ENCODE assay signal across 8 cellular contexts in the genomic region with DNA sequence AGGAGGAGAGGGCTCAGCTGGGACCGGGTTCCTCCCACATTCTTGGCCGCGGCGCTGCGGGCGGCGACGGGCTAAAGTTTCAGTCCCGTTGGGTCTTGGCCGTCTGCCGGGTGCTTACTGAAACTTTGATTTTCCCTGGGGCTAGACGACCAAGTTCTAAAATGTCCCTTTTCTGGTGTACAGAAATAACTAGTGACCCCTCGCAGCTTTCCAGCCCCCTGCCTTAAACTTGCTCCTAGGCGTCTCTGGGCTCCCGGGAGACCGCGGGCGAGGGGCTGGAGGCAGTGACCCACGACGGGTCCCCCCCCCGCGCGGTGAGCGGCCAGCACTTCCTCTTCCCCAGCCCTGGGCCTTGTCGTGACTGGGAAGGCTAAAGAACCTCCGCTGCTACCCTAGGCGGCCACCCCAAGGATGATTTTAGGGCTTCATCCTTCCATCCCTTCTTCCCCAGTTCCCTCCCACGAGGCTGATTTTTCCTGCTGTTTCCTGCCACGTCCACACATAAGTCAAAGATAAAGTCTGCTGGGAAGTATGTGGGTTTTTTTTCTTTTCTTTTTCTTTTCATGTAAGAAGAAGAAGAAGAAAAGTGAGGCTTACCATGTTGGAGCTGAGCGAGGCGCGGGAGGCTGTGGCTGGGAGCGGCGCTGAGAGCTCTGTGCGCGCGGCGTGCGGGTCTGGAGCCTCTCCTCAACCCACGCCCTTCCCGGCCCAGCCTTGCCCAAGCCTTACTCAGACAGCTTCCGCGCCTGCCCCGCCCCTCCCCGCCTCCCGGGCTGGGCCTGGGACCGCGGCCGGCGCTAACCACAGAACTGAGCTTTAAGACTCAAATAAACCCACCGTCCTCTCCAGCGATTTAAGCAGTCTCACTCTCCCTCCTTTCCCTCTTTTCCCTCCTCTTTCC. TPM values are rescaled to one million over a fixed set of nuclear protein-coding genes. Genes with fewer than 3 reads are reported as not detected.
DNase-seq lines count a peak whose midpoint lies in the region; ATAC-seq, FAIRE-seq and TF ChIP-seq lines count a peak whose summit lies in the region.

Gene S100A11, minus strand, starts transcription at position 689 of the 901 bp plus-strand sequence. Its CDS starts 89 bp downstream, at position 600.

- peaks cover 8% of the 10 kb centered on the region for H3K9me3 Mint-ChIP-seq in Caco-2 (ENCODE audit: unreplicated experiment)
- no peaks in the 10 kb centered on the region for H3K9me3 Mint-ChIP-seq in GM23338
- H3K9me3 Mint-ChIP-seq in dendritic cell treated with granulocyte-macrophage colony-stimulating factor and Interleukin-4, amounts not matched to agents 40 ng/mL and 50 ng/mL, for 4 days, result no peaks in the 10 kb centered on the region

- H3F3A ChIP-seq in GM23338 (replicated peaks; ENCODE audit: low read depth), result no peaks in the 10 kb centered on the region; the same call in 1 of the 2 replicates

- peak; percentile 87 to 90 for DNase-seq in Caco-2
- peak; percentile 75 for DNase-seq in GM23338 (ENCODE audit: low spot score)
- peak; percentile 59 for DNase-seq in NCI-H2171 treated with DMSO at 0.1 percent for 48 hours (lab: John Stamatoyannopoulos, UW)
- DNase-seq in activated CD4-positive, alpha-beta T cell treated with anti-CD3 and anti-CD28 coated beads, Interleukin-2, amount 50 U/mL, for 24 hours (ENCODE audit: low read depth in 1 of 2, low spot score in 1 of 2), result peak; percentile 44 to 47
- peak; percentile 34 for DNase-seq in HepG2 (ENCODE audit: low spot score)
- peak; percentile 72 to 75 for DNase-seq in stimulated activated CD4-positive, alpha-beta T cell treated with anti-CD3 and anti-CD28 coated beads, Interleukin-4, amount 100 ng/mL, for 4 hours

- no peak for TF ChIP-seq RAD21 in HepG2 (CRISPR knock-in tag; IDR thresholded peaks at IDR 0.05)

- H3K36me3 ChIP-seq in Caco-2 (ENCODE audit: control insufficient read depth, insufficient read depth, low read length) (peaks cover 1% of the 10 kb centered on the region), GM23338 (ENCODE audit: insufficient read depth) (peaks cover 12% of the 10 kb centered on the region), HepG2 (replicated peaks in 1 of 2; ENCODE audit: control insufficient read depth in 1 of 2, insufficient read depth in 2 of 2, low read length in 2 of 2) (0 out of 5 replicates have a peak, but pooled peaks cover 0 to 2% of the 10 kb centered on the region in 2 experiments)

- H3K4me1 Mint-ChIP-seq in Caco-2 (ENCODE audit: low read depth, unreplicated experiment) (peaks cover 7% of the 10 kb centered on the region), GM23338 (peaks cover 26% of the 10 kb centered on the region)
- peaks cover 21% of the 10 kb centered on the region for H3K4me1 Mint-ChIP-seq in dendritic cell treated with granulocyte-macrophage colony-stimulating factor and Interleukin-4, amounts not matched to agents 40 ng/mL and 50 ng/mL, for 4 days (ENCODE audit: low read depth)

- no peaks in the 10 kb centered on the region for H4K20me1 ChIP-seq in GM23338 (replicated peaks; ENCODE audit: insufficient read depth)
- H4K20me1 ChIP-seq in HepG2 (ENCODE audit: insufficient read depth, low read length), result no peaks in the 10 kb centered on the region

- no peak for TF ChIP-seq POLR2A in HepG2 (IDR thresholded peaks at IDR 0.05; ENCODE audit: insufficient read depth in 1 of 2, low read depth in 2 of 2, low read length in 2 of 2)

- H3K36me3 Mint-ChIP-seq in Caco-2 (ENCODE audit: insufficient read depth, unreplicated experiment) (peaks cover 47% of the 10 kb centered on the region), GM23338 (ENCODE audit: low read depth) (peaks cover 13% of the 10 kb centered on the region)
- peaks cover 54% of the 10 kb centered on the region for H3K36me3 Mint-ChIP-seq in dendritic cell treated with granulocyte-macrophage colony-stimulating factor and Interleukin-4, amounts not matched to agents 40 ng/mL and 50 ng/mL, for 4 days (ENCODE audit: low read depth)

- H3K79me2 ChIP-seq in GM23338 (replicated peaks; ENCODE audit: insufficient read depth) (no peaks in the 10 kb centered on the region), HepG2 (ENCODE audit: insufficient read depth, low read length) (no peaks in the 10 kb centered on the region)

- intact Hi-C loops in Caco-2 (cut with micrococcal nuclease; ENCODE audit: unreplicated experiment), result no loop called here
- intact Hi-C loops in dendritic cell treated with granulocyte-macrophage colony-stimulating factor and Interleukin-4, amounts not matched to agents 40 ng/mL and 50 ng/mL, for 4 days (cut with micrococcal nuclease), result loop anchor here (1.0 to 5.0 kb wide), 2 partner anchors 12 to 34 kb away; no protein-coding TSS in a partner anchor
- intact Hi-C loops in HepG2 (cut with micrococcal nuclease; ENCODE audit: unreplicated experiment), result no loop called here

- CTCF ChIA-PET in Caco-2 (lab: Charles Lee) (interaction anchor here (0.6 to 2.8 kb wide), 16 partner anchors 11 to 422 kb away, joined by 3 to 24 read pairs (median 4); partner anchors contain the start of gene THEM4), HepG2 (lab: Yijun Ruan, JAX; ENCODE audit: low intra/inter-chr PET ratio, low total read pairs) (no interaction called here)

- no peak for TF ChIP-seq CTCF in Caco-2 (IDR thresholded peaks at IDR 0.05; ENCODE audit: insufficient read depth in 1 of 2, low read depth in 1 of 2, low read length in 1 of 2, severe bottlenecking in 1 of 2, unreplicated experiment in 1 of 2)
- no peak for TF ChIP-seq CTCF in GM23338 (conservative IDR thresholded peaks at IDR 0.05; ENCODE audit: low read depth in 2 of 2)
- no peak for TF ChIP-seq CTCF in HepG2 (CRISPR knock-in tag; IDR thresholded peaks at IDR 0.05)

- POLR2A ChIA-PET in Caco-2 (lab: Charles Lee), result interaction anchor here (0.5 to 2.3 kb wide), 6 partner anchors 11 to 100 kb away, joined by 3 to 16 read pairs (median 5); no protein-coding TSS in a partner anchor
- POLR2A ChIA-PET in HepG2 (lab: Yijun Ruan, JAX), result interaction anchor here (0.6 to 3.8 kb wide), 3 partner anchors 11 to 206 kb away, joined by 3 to 30 read pairs (median 4); no protein-coding TSS in a partner anchor

- H3K9me3 ChIP-seq in Caco-2, result no peaks in the 10 kb centered on the region
- no peaks in the 10 kb centered on the region for H3K9me3 ChIP-seq in HepG2 (ENCODE audit: low read length)

- peak within 1 kb of the TSS; percentile 96 for H3K4me2 ChIP-seq in GM23338
- peak within 1 kb of the TSS; percentile 82 for H3K4me2 ChIP-seq in HepG2 (ENCODE audit: low read depth, low read length)

- H3K4me3 Mint-ChIP-seq in Caco-2 (ENCODE audit: unreplicated experiment), result peak within 1 kb of the TSS; percentile 97
- peak within 1 kb of the TSS; percentile 85 for H3K4me3 Mint-ChIP-seq in GM23338
- peak within 1 kb of the TSS; percentile 97 for H3K4me3 Mint-ChIP-seq in dendritic cell treated with granulocyte-macrophage colony-stimulating factor and Interleukin-4, amounts not matched to agents 40 ng/mL and 50 ng/mL, for 4 days

- WGBS in HepG2 (ENCODE audit: low lambda C conversion rate), result 1% methylated on average over 38 of the region's 52 CpGs

- H3K9ac ChIP-seq in HepG2 (ENCODE audit: insufficient read depth, low read depth, low read length), result peak within 1 kb of the TSS; percentile 41; the same call in 1 of the 2 replicates

- peaks cover 18% of the 10 kb centered on the region for H3K4me1 ChIP-seq in Caco-2
- H3K4me1 ChIP-seq in GM23338 (ENCODE audit: insufficient read depth), result peaks cover 29% of the 10 kb centered on the region
- H3K4me1 ChIP-seq in HepG2 (ENCODE audit: insufficient read depth, low read length), result peaks cover 35% of the 10 kb centered on the region

- in situ Hi-C loops in HepG2 (cut with HindIII; ENCODE audit: extremely low pct_ligation_motif_present, low pct_unique_long_range_greater_than_20kb), result no loop called here

- H3K4me3 ChIP-seq in Caco-2 (ENCODE audit: low read depth, low read length) (peak within 1 kb of the TSS; percentile 85), GM23338 (peak within 1 kb of the TSS; percentile 78), HepG2 (replicated peaks in 1 of 3; ENCODE audit: insufficient read depth in 1 of 3, low read depth in 2 of 3, low read length in 3 of 3) (peak within 1 kb of the TSS; percentile 53 to 70 (median 59))

- H3K27ac ChIP-seq in GM23338 (ENCODE audit: low read depth) (no peak within 1 kb of the TSS), HepG2 (ENCODE audit: extremely low read length, insufficient read depth, low read length) (no peak within 1 kb of the TSS)

- H3K9me2 ChIP-seq in GM23338 (ENCODE audit: insufficient read depth), result peaks cover 8% of the 10 kb centered on the region; the same call in 1 of the 2 replicates

- TSS peak; percentile 65 for BruUV-seq in Caco-2 (replicated peaks; lab: Mats Ljungman, UMichigan)
- TSS peak; percentile 71 for BruUV-seq in HepG2 (replicated peaks; lab: Mats Ljungman, UMichigan)

- TF ChIP-seq EP300 in HepG2 (IDR thresholded peaks at IDR 0.05; ENCODE audit: low read depth in 2 of 2, low read length in 2 of 2), result no peak
- TF ChIP-seq EP300 in HepG2 (CRISPR knock-in tag; IDR thresholded peaks at IDR 0.05; ENCODE audit: borderline replicate concordance), result no peak

- H3K27ac Mint-ChIP-seq in Caco-2 (ENCODE audit: unreplicated experiment) (peak within 1 kb of the TSS; percentile 94), GM23338 (no peak within 1 kb of the TSS)
- H3K27ac Mint-ChIP-seq in dendritic cell treated with granulocyte-macrophage colony-stimulating factor and Interleukin-4, amounts not matched to agents 40 ng/mL and 50 ng/mL, for 4 days, result peak within 1 kb of the TSS; percentile 100

- ATAC-seq in GM23338 (peak; percentile 87), HepG2 (peak; percentile 88), GM18517 (IDR thresholded peaks at IDR 0.05; ENCODE audit: unreplicated experiment) (no peak)

- H2AFZ ChIP-seq in GM23338 (peak within 1 kb of the TSS; percentile 33), HepG2 (ENCODE audit: low read length) (no peak within 1 kb of the TSS)

- H3K27me3 Mint-ChIP-seq in Caco-2 (ENCODE audit: insufficient read depth, unreplicated experiment), result no peaks in the 10 kb centered on the region
- H3K27me3 Mint-ChIP-seq in GM23338 (ENCODE audit: insufficient read depth, low read depth, poor library complexity), result peaks cover 13% of the 10 kb centered on the region
- H3K27me3 Mint-ChIP-seq in dendritic cell treated with granulocyte-macrophage colony-stimulating factor and Interleukin-4, amounts not matched to agents 40 ng/mL and 50 ng/mL, for 4 days, result no peaks in the 10 kb centered on the region

- no peak for FAIRE-seq in HepG2 (lab: Jason Lieb, UNC)

- no peaks in the 10 kb centered on the region for H3K27me3 ChIP-seq in Caco-2 (replicated peaks; ENCODE audit: control insufficient read depth, insufficient read depth, low read length)
- H3K27me3 ChIP-seq in GM23338 (ENCODE audit: insufficient read depth), result peaks cover 32% of the 10 kb centered on the region
- H3K27me3 ChIP-seq in HepG2 (ENCODE audit: control insufficient read depth in 1 of 2, insufficient read depth in 2 of 2, low read length in 2 of 2), result peaks cover 0 to 40% of the 10 kb centered on the region in 2 experiments; a peak in 1 of 5 replicates

RNA-seq across cellular contexts. Expression of gene S100A11, which starts in this region (rescaled TPM):
- total RNA-seq in Caco-2 (2022) (364 and 408 TPM in 2 replicates), HepG2 (2016; rRNA removed; fragmentation: Illumina TruSeq; extraction: Trizol) (5.9 and 6.6 TPM in 2 replicates)
- total RNA-seq in GM23338 (2014; rRNA removed; shearing (Covaris generic)), result 73.1 and 78.6 TPM in 2 replicates
- polyA plus RNA-seq in GM23338 (2016; fragmentation: Nextera tagmentation; extraction: Ambion mirVana) (596 and 668 TPM in 2 replicates), HepG2 (2011; rRNA removed) (32.5 and 34.4 TPM in 2 replicates)
- total RNA-seq in HepG2 (2016; cell fraction: cytosol; rRNA removed; fragmentation: Illumina TruSeq; extraction: Trizol; ENCODE audit: low read depth), result 1.3 and 3.2 TPM in 2 replicates
- 4.3 and 7.0 TPM in 2 replicates for total RNA-seq in HepG2 (2016; cell fraction: insoluble cytoplasmic fraction; rRNA removed; fragmentation: Illumina TruSeq; extraction: Trizol)
- 3.4 and 3.6 TPM in 2 replicates for total RNA-seq in HepG2 (2016; cell fraction: membrane; rRNA removed; fragmentation: Illumina TruSeq; extraction: Trizol)
- 1.3 and 2.0 TPM in 2 replicates for total RNA-seq in HepG2 (2016; cell fraction: nucleus; rRNA removed; fragmentation: Illumina TruSeq; extraction: Trizol)
- 34.2 and 35.0 TPM in 2 replicates for polyA plus RNA-seq in HepG2 (2011; cell fraction: cytosol; rRNA removed)
- polyA plus RNA-seq in HepG2 (2011; cell fraction: nucleus; rRNA removed), result 3.5 and 6.0 TPM in 2 replicates
- polyA plus RNA-seq in HepG2 (2012), result 12.4 and 19.5 TPM in 2 replicates
- 10.8 and 13.7 TPM in 2 replicates for polyA plus RNA-seq in HepG2 (2016; cell fraction: cytosol; fragmentation: Illumina TruSeq; extraction: Trizol; ENCODE audit: low read depth)
- 24.8 and 27.8 TPM in 2 replicates for polyA plus RNA-seq in HepG2 (2016; cell fraction: insoluble cytoplasmic fraction; fragmentation: Illumina TruSeq; extraction: Trizol; ENCODE audit: low read depth)
- 11.2 and 13.6 TPM in 2 replicates for polyA plus RNA-seq in HepG2 (2016; cell fraction: membrane; fragmentation: Illumina TruSeq; extraction: Trizol; ENCODE audit: low read depth)
- polyA plus RNA-seq in HepG2 (2016; cell fraction: nucleus; fragmentation: Illumina TruSeq; extraction: Trizol; ENCODE audit: insufficient read depth, low read depth), result 8.1 and 10.6 TPM in 2 replicates
- 24.1 and 1,581 TPM in 2 replicates for polyA minus RNA-seq in HepG2 (2011; rRNA and poly(A)+ RNA removed; ENCODE audit: low replicate concordance)
- polyA minus RNA-seq in HepG2 (2011; cell fraction: cytosol; rRNA and poly(A)+ RNA removed), result 14.6 and 16.4 TPM in 2 replicates
- polyA minus RNA-seq in HepG2 (2011; cell fraction: nucleus; rRNA and poly(A)+ RNA removed), result 5.2 and 6.7 TPM in 2 replicates

Comparison
In these comparisons a context has a peak if more than half of its experiments do, and no peak if none do; other contexts are left out.
1. RNA of gene S100A11 (polyA plus RNA-seq): 596 to 668 TPM in GM23338; 3.5 to 35.0 TPM in HepG2; every median in the first group is over 10 times any median in the second.
2. DNase-seq: peak in every context shown above with its lines; median percentile 88 in Caco-2; 75 in GM23338; 74 in stimulated activated CD4-positive, alpha-beta T cell treated with anti-CD3 and anti-CD28 coated beads, Interleukin-4, amount 100 ng/mL, for 4 hours; 59 in NCI-H2171 treated with DMSO at 0.1 percent for 48 hours; 46 in activated CD4-positive, alpha-beta T cell treated with anti-CD3 and anti-CD28 coated beads, Interleukin-2, amount 50 U/mL, for 24 hours; 34 in HepG2.
3. Peak in every context shown above with its lines, with median percentiles within 50 percentile points of each other: H3K4me3 ChIP-seq and H3K4me3 Mint-ChIP-seq.